8 cellular contexts compared by ENCODE assay signal in genomic region chr6:139240161-139241010, GRCh38. TPM values are rescaled to one million over a fixed set of nuclear protein-coding genes. Genes with fewer than 3 reads are reported as not detected.
DNase-seq lines count a peak whose midpoint lies in the region; ATAC-seq and TF ChIP-seq lines count a peak whose summit lies in the region.

No MANE protein-coding gene starts in this region.

- POLR2A ChIA-PET in IMR-90 (lab: Charles Lee; ENCODE audit: unreplicated experiment), result interaction anchor here (0.6 kb wide), 1 partner anchor 16 kb away, joined by 3 read pairs; no protein-coding TSS in a partner anchor

- CTCF ChIA-PET in IMR-90 (lab: Yijun Ruan, JAX), result interaction anchor here (1.4 to 1.6 kb wide), 2 partner anchors 10 to 21 kb away, joined by 3 to 8 read pairs; no protein-coding TSS in a partner anchor

- DNase-seq in AG09309 (ENCODE audit: low read depth), result peak; percentile 34
- peak; percentile 96 for DNase-seq in IMR-90
- peak; percentile 75 for DNase-seq in amniotic stem cell (lab: John Stamatoyannopoulos, UW)
- peak; percentile 87 to 91 for DNase-seq in lung microvascular endothelial cell (ENCODE audit: low read depth in 2 of 2)
- DNase-seq in kidney glomerular epithelial cell (lab: John Stamatoyannopoulos, UW), result no peak
- DNase-seq in iPS-NIHi7 (ENCODE audit: extremely low spot score), result no peak
- DNase-seq in HAP-1 (ENCODE audit: low spot score in 2 of 2), result no peak

- H3K9me1 ChIP-seq in IMR-90 (ENCODE audit: insufficient read depth, low read length), result peaks cover 7% of the 10 kb centered on the region; the same call in 1 of the 2 replicates

- H3K4me3 ChIP-seq in AG09309 (ENCODE audit: control insufficient read depth, low read depth, low read length) (no peak overlapping the region), IMR-90 (ENCODE audit: insufficient read depth, low read depth, low read length) (no peak overlapping the region), HAP-1 (no peak overlapping the region)

- peak overlapping the region; percentile 78 for H3K18ac ChIP-seq in IMR-90 (ENCODE audit: low read depth, low read length)

- TF ChIP-seq POLR2A in IMR-90 (IDR thresholded peaks at IDR 0.05; ENCODE audit: low read depth, low read length), result no peak

- TF ChIP-seq CTCF in AG09309 (IDR thresholded peaks at IDR 0.05; ENCODE audit: control insufficient read depth, insufficient read depth, low read depth, low read length, missing control alignments) (no peak), IMR-90 (conservative IDR thresholded peaks at IDR 0.05; ENCODE audit: low read depth, low read length) (no peak)

- in situ Hi-C loops in IMR-90 (cut with MboI; ENCODE audit: low sequenced_read_pairs) (no loop called here), HAP-1 (cut with MboI; ENCODE audit: low sequenced_read_pairs) (no loop called here)

- no peaks in the 10 kb centered on the region; the same call in 1 of the 2 replicates for H3K9me3 ChIP-seq in IMR-90 (ENCODE audit: control insufficient read depth, insufficient read depth, low read length)
- no peaks in the 10 kb centered on the region for H3K9me3 ChIP-seq in HAP-1

- no peak overlapping the region for H2AK5ac ChIP-seq in IMR-90 (ENCODE audit: low read depth, low read length)

- H4K5ac ChIP-seq in IMR-90 (ENCODE audit: low read depth, low read length), result 0 out of 2 replicates have a peak overlapping the region, but pooled peaks have one; percentile 49

- ATAC-seq in IMR-90 (ENCODE audit: low read depth) (peak; percentile 88), HG02981 (IDR thresholded peaks at IDR 0.05; ENCODE audit: unreplicated experiment) (no peak)

- H2BK120ac ChIP-seq in IMR-90 (ENCODE audit: low read depth, low read length), result no peak overlapping the region

- H3K27me3 ChIP-seq in IMR-90 (ENCODE audit: control insufficient read depth, insufficient read depth, low read length) (peaks cover 23% of the 10 kb centered on the region), HAP-1 (ENCODE audit: low read depth) (no peaks in the 10 kb centered on the region)

- no peak overlapping the region for H3K56ac ChIP-seq in IMR-90 (ENCODE audit: extremely low read depth, insufficient read depth, low read length)

- H2BK5ac ChIP-seq in IMR-90 (ENCODE audit: low read depth, low read length, poor library complexity, severe bottlenecking), result peak overlapping the region; percentile 69

- H3K36me3 ChIP-seq in IMR-90 (ENCODE audit: control insufficient read depth, insufficient read depth, low read length) (no peaks in the 10 kb centered on the region), HAP-1 (replicated peaks) (no peaks in the 10 kb centered on the region)

- no peak overlapping the region for H3K14ac ChIP-seq in IMR-90 (replicated peaks; ENCODE audit: low read depth, low read length)

- no peak for TF ChIP-seq RAD21 in IMR-90 (IDR thresholded peaks at IDR 0.05; ENCODE audit: low read length)

- intact Hi-C loops in IMR-90 (cut with micrococcal nuclease), result no loop called here

- no peak overlapping the region for H4K8ac ChIP-seq in IMR-90 (ENCODE audit: low read depth in 2 of 2, low read length in 2 of 2)

- H3K4me1 ChIP-seq in IMR-90 (ENCODE audit: control insufficient read depth, insufficient read depth, low read length), result peaks cover 3% of the 10 kb centered on the region; the same call in 1 of the 2 replicates
- H3K4me1 ChIP-seq in HAP-1, result no peaks in the 10 kb centered on the region

- H3K4ac ChIP-seq in IMR-90 (ENCODE audit: low read depth, low read length), result no peak overlapping the region; the same call in 1 of the 2 replicates

- no peak overlapping the region for H3K9ac ChIP-seq in IMR-90 (ENCODE audit: low read depth, low read length)

- dilution Hi-C loops in IMR-90 (cut with HindIII; ENCODE audit: low sequenced_read_pairs, unreplicated experiment), result no loop called here

- no TSS peak for BruUV-seq in IMR-90 (replicated peaks; lab: Mats Ljungman, UMichigan)

- WGBS in IMR-90 (ENCODE audit: extremely low coverage in 2 of 2, insufficient read length in 1 of 2), 2 experiments, result no CpG with 5 or more reads among the region's 2 CpGs

- H3K27ac ChIP-seq in IMR-90 (ENCODE audit: insufficient read depth, low read length), result peak overlapping the region; percentile 68; the same call in 1 of the 2 replicates

- no peak overlapping the region; the same call in 1 of the 2 replicates for H3K23ac ChIP-seq in IMR-90 (ENCODE audit: low read depth, low read length)

- H4K91ac ChIP-seq in IMR-90 (ENCODE audit: insufficient read depth, low read depth, low read length), result no peak overlapping the region

- peak overlapping the region; percentile 73 for H3K4me2 ChIP-seq in IMR-90 (ENCODE audit: low read depth, low read length)

- H2BK15ac ChIP-seq in IMR-90 (ENCODE audit: low read depth, low read length), result no peak overlapping the region

- no peak overlapping the region for H2AK9ac ChIP-seq in IMR-90 (replicated peaks; ENCODE audit: low read depth, low read length, poor library complexity)

- H4K20me1 ChIP-seq in IMR-90 (ENCODE audit: insufficient read depth, low read length), result no peaks in the 10 kb centered on the region

- H3K79me1 ChIP-seq in IMR-90 (ENCODE audit: low read depth in 1 of 2, low read length in 2 of 2), result no peaks in the 10 kb centered on the region

- no peak overlapping the region for H2AFZ ChIP-seq in IMR-90 (replicated peaks; ENCODE audit: low read length, poor library complexity)

- H2BK20ac ChIP-seq in IMR-90 (ENCODE audit: low read depth, low read length), result peak overlapping the region; percentile 23; the same call in 1 of the 2 replicates

TF ChIP-seq in IMR-90, 13 proteins besides CTCF, POLR2A, EP300 and RAD21:
- no peak for TF ChIP-seq CHD1 (IDR thresholded peaks at IDR 0.05; ENCODE audit: low read depth, low read length)
- no peak for TF ChIP-seq FOS (IDR thresholded peaks at IDR 0.05; ENCODE audit: low read depth, low read length)
- TF ChIP-seq RCOR1 (IDR thresholded peaks at IDR 0.05; ENCODE audit: insufficient replicate concordance, low read length), result no peak
- no peak for TF ChIP-seq BHLHE40 (IDR thresholded peaks at IDR 0.05; ENCODE audit: low read depth, low read length)
- TF ChIP-seq ELK1 (IDR thresholded peaks at IDR 0.05; ENCODE audit: borderline replicate concordance, low read depth, low read length), result no peak
- no peak for TF ChIP-seq MXI1 (IDR thresholded peaks at IDR 0.05; ENCODE audit: borderline replicate concordance, low read depth, low read length)
- no peak for TF ChIP-seq CEBPB (IDR thresholded peaks at IDR 0.05; ENCODE audit: low read depth, low read length)
- no peak for TF ChIP-seq MAZ (IDR thresholded peaks at IDR 0.05; ENCODE audit: borderline replicate concordance, low read depth, low read length)
- no peak for TF ChIP-seq SMC3 (IDR thresholded peaks at IDR 0.05; ENCODE audit: low read depth, low read length)
- TF ChIP-seq NFE2L2 (IDR thresholded peaks at IDR 0.05; ENCODE audit: low read depth, low read length), result no peak
- no peak for TF ChIP-seq USF2 (IDR thresholded peaks at IDR 0.05; ENCODE audit: low read depth, low read length)
TF ChIP-seq in IMR-90: peak in this region for 0.

RNA-seq across cellular contexts. Expression of gene TXLNB, which starts 51.4 kb away (rescaled TPM):
- under 0.01 TPM in 2 replicates for total RNA-seq in IMR-90 (2012; rRNA removed)
- 0.04 and 0.05 TPM in 2 replicates for polyA plus RNA-seq in IMR-90 (2012; rRNA removed)
- polyA plus RNA-seq in IMR-90 (2012; cell fraction: cytosol; rRNA removed), result 0.04 TPM in 1 of 2 replicates, not detected in the other
- polyA plus RNA-seq in IMR-90 (2012; cell fraction: nucleus; rRNA removed; ENCODE audit: low replicate concordance), result 0.01 and 0.11 TPM in 2 replicates
- total RNA-seq in lung microvascular endothelial cell, result 0.40 and 0.44 TPM in 2 replicates

Comparison
In these comparisons a context has a peak if more than half of its experiments do, and no peak if none do; other contexts are left out.
1. DNase-seq: peak in AG09309 (single experiment), IMR-90 (single experiment), amniotic stem cell (single experiment) and lung microvascular endothelial cell (2 of 2); none in kidney glomerular epithelial cell (single experiment), iPS-NIHi7 (single experiment) and HAP-1 (0 of 2).